In genomic region chr7:7077945-7078344, GRCh38 we compare ENCODE assay signal across 8 cellular contexts.
"Had no signal": no experiment of that assay in that cellular context is flagged by ENCODE, and none has a peak within 500 bp of the region (broad histone marks: within the 10 kb centered on the region; RNA-seq: fewer than 3 reads in every experiment).

No MANE protein-coding gene starts in this region.

- H3K4me3 ChIP-seq: HAP-1 had no signal

- H3K9me3 ChIP-seq: HAP-1 had no signal

- DNase-seq: GOT3, H7, HFFc6, KBM-7 had no signal

- H3K36me3 ChIP-seq: HAP-1 had no signal

- H3K4me1 ChIP-seq: HAP-1 had no signal

- H3K9ac ChIP-seq: KMS-11 had no signal

- ATAC-seq: HCT116, HepG2 had no signal

- H3K4me2 ChIP-seq: KMS-11 had no signal

- H3K27ac ChIP-seq: KMS-11 had no signal
